In the genomic region with DNA sequence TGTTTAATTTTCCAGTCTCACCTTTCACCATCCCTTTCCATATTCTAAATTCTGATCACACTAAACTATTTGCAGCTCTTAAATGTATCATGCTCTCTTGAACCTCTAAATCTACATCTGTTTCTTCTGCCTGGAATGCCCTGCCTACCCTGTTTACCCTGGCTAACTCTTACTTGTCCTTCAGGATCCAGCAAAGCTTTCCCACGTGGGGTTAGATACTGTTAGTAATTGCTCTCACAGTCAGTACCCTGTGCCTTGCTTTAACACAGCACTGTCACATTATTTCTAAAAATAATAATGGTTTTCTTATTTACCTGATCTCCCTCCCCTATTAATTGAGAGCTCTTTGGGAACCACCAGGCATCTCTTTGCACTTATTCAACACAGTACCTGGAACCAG, we compare ENCODE assay signal across 1 cellular context.
TF ChIP-seq lines count a peak whose summit lies in the region.

No MANE protein-coding gene starts in this region.

TF ChIP-seq in IMR-90, 13 proteins besides CTCF, POLR2A, EP300 and RAD21 (continued from another document):
- TF ChIP-seq, protein P1, sequence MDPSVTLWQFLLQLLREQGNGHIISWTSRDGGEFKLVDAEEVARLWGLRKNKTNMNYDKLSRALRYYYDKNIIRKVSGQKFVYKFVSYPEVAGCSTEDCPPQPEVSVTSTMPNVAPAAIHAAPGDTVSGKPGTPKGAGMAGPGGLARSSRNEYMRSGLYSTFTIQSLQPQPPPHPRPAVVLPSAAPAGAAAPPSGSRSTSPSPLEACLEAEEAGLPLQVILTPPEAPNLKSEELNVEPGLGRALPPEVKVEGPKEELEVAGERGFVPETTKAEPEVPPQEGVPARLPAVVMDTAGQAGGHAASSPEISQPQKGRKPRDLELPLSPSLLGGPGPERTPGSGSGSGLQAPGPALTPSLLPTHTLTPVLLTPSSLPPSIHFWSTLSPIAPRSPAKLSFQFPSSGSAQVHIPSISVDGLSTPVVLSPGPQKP (IDR thresholded peaks at IDR 0.05; ENCODE audit: borderline replicate concordance, low read depth, low read length), result no peak
- TF ChIP-seq BHLHE40 (IDR thresholded peaks at IDR 0.05; ENCODE audit: low read depth, low read length) (no peak), CHD1 (IDR thresholded peaks at IDR 0.05; ENCODE audit: low read depth, low read length) (no peak), MAFK (IDR thresholded peaks at IDR 0.05; ENCODE audit: low read depth, low read length) (no peak), CEBPB (IDR thresholded peaks at IDR 0.05; ENCODE audit: low read depth, low read length) (no peak), RCOR1 (IDR thresholded peaks at IDR 0.05; ENCODE audit: insufficient replicate concordance, low read length) (no peak), MXI1 (IDR thresholded peaks at IDR 0.05; ENCODE audit: borderline replicate concordance, low read depth, low read length) (no peak), MAZ (IDR thresholded peaks at IDR 0.05; ENCODE audit: borderline replicate concordance, low read depth, low read length) (no peak), NFE2L2 (IDR thresholded peaks at IDR 0.05; ENCODE audit: low read depth, low read length) (no peak)
- TF ChIP-seq, protein P2, sequence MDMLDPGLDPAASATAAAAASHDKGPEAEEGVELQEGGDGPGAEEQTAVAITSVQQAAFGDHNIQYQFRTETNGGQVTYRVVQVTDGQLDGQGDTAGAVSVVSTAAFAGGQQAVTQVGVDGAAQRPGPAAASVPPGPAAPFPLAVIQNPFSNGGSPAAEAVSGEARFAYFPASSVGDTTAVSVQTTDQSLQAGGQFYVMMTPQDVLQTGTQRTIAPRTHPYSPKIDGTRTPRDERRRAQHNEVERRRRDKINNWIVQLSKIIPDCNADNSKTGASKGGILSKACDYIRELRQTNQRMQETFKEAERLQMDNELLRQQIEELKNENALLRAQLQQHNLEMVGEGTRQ (IDR thresholded peaks at IDR 0.05; ENCODE audit: low read depth, low read length), result no peak
